In the genomic region with DNA sequence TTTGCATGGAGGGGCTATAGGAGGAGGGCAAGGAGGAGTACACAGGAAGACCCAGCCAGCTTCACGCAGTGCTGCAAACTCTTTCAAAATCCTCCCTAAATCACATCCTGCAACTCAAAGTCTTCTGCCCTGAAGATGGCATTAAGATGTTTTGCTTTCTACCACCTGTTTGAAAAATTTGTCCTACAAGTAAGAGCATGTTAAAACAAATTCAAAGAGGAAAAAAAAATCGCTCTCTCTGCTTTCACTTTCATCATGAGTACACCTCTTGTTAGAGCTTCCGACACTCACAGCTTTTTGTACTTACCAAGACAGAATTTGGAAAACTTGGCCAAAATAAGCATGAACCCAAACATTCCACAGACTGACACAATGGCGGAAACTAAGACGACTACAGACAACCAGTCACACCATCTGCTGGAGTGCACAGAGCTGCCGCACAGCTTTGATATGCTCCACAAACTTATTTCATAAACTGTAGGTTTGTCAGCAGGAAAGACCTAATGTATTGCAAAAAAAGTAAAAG, we compare ENCODE assay signal across 8 cellular contexts. TPM values are rescaled to one million over a fixed set of nuclear protein-coding genes. Genes with fewer than 3 reads are reported as not detected.
DNase-seq lines count a peak whose midpoint lies in the region; ATAC-seq and TF ChIP-seq lines count a peak whose summit lies in the region.

No MANE protein-coding gene starts in this region.

- DNase-seq in DMS79 treated with DMSO at 0.1 percent for 48 hours (lab: John Stamatoyannopoulos, UW) (peak; percentile 61), ascending aorta (ENCODE audit: low spot score in 2 of 2) (no peak), left colon (peak in 1 of 2 donors; percentile 28), tibial nerve (ENCODE audit: low spot score in 2 of 2) (peak in 1 of 2 donors; percentile 31), amygdala (lab: John Stamatoyannopoulos, UW) (no peak)
- DNase-seq in Jurkat, Clone E6-1 (ENCODE audit: low read depth, low spot score) = peak; percentile 75
- DNase-seq in NK-92 treated with Interleukin-12 subunit alpha and Interleukin-12 subunit beta, amount 100 ng/mL, for 24 hours (lab: John Stamatoyannopoulos, UW) = no peak

- peak in 1 of 2 donors; percentile 29 for TF ChIP-seq EP300 in tibial nerve (IDR thresholded peaks at IDR 0.05)

- intact Hi-C loops in ascending aorta (cut with DNase I) (no loop called here), left colon (cut with DNase I, micrococcal nuclease) (no loop called here)

- 11 to 12% methylated on average over 6 of the region's 6 CpGs for WGBS in tibial nerve, 2 donors

- H3K27ac ChIP-seq in ascending aorta (peak overlapping the region; percentile 74 to 80), tibial nerve (peak overlapping the region in 3 of 4 donors; percentile 15 to 73 (median 65))

- no peaks in the 10 kb centered on the region for H3K36me3 ChIP-seq in ascending aorta
- no peaks in the 10 kb centered on the region for H3K36me3 ChIP-seq in tibial nerve

- TF ChIP-seq POLR2A in tibial nerve (IDR thresholded peaks at IDR 0.05) = no peak

- peak overlapping the region; percentile 55 for H3K4me3 ChIP-seq in Jurkat, Clone E6-1 (ENCODE audit: low read length)
- H3K4me3 ChIP-seq in ascending aorta (peak overlapping the region; percentile 55 to 70), tibial nerve (peak overlapping the region; percentile 19 to 43 (median 33))

- peak; percentile 51 for ATAC-seq in GM19467 (IDR thresholded peaks at IDR 0.05; ENCODE audit: unreplicated experiment)
- ATAC-seq in left colon = peak; percentile 49

- TF ChIP-seq CTCF in ascending aorta (IDR thresholded peaks at IDR 0.05) (no peak), tibial nerve (IDR thresholded peaks at IDR 0.05) (no peak)

- H3K4me1 ChIP-seq in ascending aorta = peaks cover 0 to 7% of the 10 kb centered on the region in 2 donors
- peaks cover 0 to 17% (median 5%) of the 10 kb centered on the region in 4 donors for H3K4me1 ChIP-seq in tibial nerve

- H3K9me3 ChIP-seq in ascending aorta = no peaks in the 10 kb centered on the region
- H3K9me3 ChIP-seq in tibial nerve = no peaks in the 10 kb centered on the region

- H3K27me3 ChIP-seq in ascending aorta (no peaks in the 10 kb centered on the region), tibial nerve (no peaks in the 10 kb centered on the region)

RNA-seq across cellular contexts. Expression of a gene that starts 21.3 kb away (rescaled TPM):
- polyA plus RNA-seq in Jurkat, Clone E6-1 (2012; ENCODE audit: insufficient read depth, insufficient read length) = 23.3 TPM
- 3.2 TPM for total RNA-seq in ascending aorta
- 10 to 100 TPM; 26.6 to 34.3 TPM for total RNA-seq in left colon
- 10 to 100 TPM in 1 of 4 donors, 1 to 10 TPM in 3; 6.9 to 13.2 (median 8.1) TPM for total RNA-seq in tibial nerve

Comparison
In these comparisons a context has a peak if more than half of its experiments do, and no peak if none do; other contexts are left out.
1. DNase-seq: peak in DMS79 treated with DMSO at 0.1 percent for 48 hours (single experiment) and Jurkat, Clone E6-1 (single experiment); none in ascending aorta (0 of 2), NK-92 treated with Interleukin-12 subunit alpha and Interleukin-12 subunit beta, amount 100 ng/mL, for 24 hours (single experiment) and amygdala (0 of 56).
2. Peak in every context shown above with its lines, with median percentiles within 50 percentile points of each other: H3K4me3 ChIP-seq.